In genomic region chr20:14220986-14221385, GRCh38 we compare ENCODE assay signal across 26 cellular contexts.
"Had no signal": no experiment of that assay in that cellular context is flagged by ENCODE, and none has a peak within 500 bp of the region (broad histone marks: within the 10 kb centered on the region; RNA-seq: fewer than 3 reads in every experiment).

No MANE protein-coding gene starts in this region.

- H3K9me3 Mint-ChIP-seq: activated B cell treated with CpG ODN at 0.5 μM for 24 hours had no signal

- H3K4me3 ChIP-seq: ovary, prostate gland, spleen, thyroid gland had no signal

- H3K27ac ChIP-seq: neutrophil, ovary, prostate gland, spleen, thyroid gland had no signal

- ATAC-seq: activated CD4-positive, alpha-beta T cell treated with anti-CD3 and anti-CD28 coated beads for 36 hours; left ventricle myocardium superior had no signal

- H3K4me3 Mint-ChIP-seq: activated B cell treated with CpG ODN at 0.5 μM for 24 hours; activated CD4-positive, alpha-beta T cell treated with anti-CD3 and anti-CD28 coated beads for 36 hours; activated naive CD4-positive, alpha-beta T cell treated with anti-CD3 and anti-CD28 coated beads for 36 hours; activated T-cell treated with anti-CD3 and anti-CD28 coated beads, Interleukin-2, amount 50 U/mL, for 24 hours; dendritic cell treated with granulocyte-macrophage colony-stimulating factor and Interleukin-4, amounts not matched to agents 40 ng/mL and 50 ng/mL, for 4 days; nephron; T-helper 1 cell treated with Interleukin-12 subunit alpha and Interleukin-12 subunit beta and Interleukin-4 antibody, amounts not matched to agents 30 μg/mL and 1 μg/mL, for 36 hours had no signal

- DNase-seq: activated B cell treated with CpG ODN at 0.5 μM for 24 hours; activated CD4-positive, alpha-beta T cell treated with anti-CD3 and anti-CD28 coated beads for 36 hours; activated CD4-positive, alpha-beta T cell treated with anti-CD3 and anti-CD28 coated beads, Interleukin-2, amount 50 U/mL, for 4 hours; activated CD8-positive, alpha-beta memory T cell treated with anti-CD3 and anti-CD28 coated beads for 24 hours; activated CD8-positive, alpha-beta memory T cell treated with anti-CD3 and anti-CD28 coated beads, Interleukin-2, amount 50 U/mL, for 4 hours; activated naive CD4-positive, alpha-beta T cell treated with anti-CD3 and anti-CD28 coated beads for 36 hours; activated T-cell treated with anti-CD3 and anti-CD28 coated beads, Interleukin-2, amount 50 U/mL, for 24 hours; amygdala; effector CD8-positive, alpha-beta T cell; hypothalamus; left ventricle myocardium superior; ovary; spleen; stimulated activated CD4-positive, alpha-beta T cell treated with anti-CD3 and anti-CD28 coated beads, Interleukin-4, amount 100 ng/mL, for 24 hours; stimulated activated naive CD4-positive, alpha-beta T cell treated with Interleukin-2 at 50 U/mL for 16 hours; T1000; thyroid gland had no signal

- H3K36me3 ChIP-seq: neutrophil, ovary, prostate gland, spleen, thyroid gland had no signal

- H3K4me1 Mint-ChIP-seq: activated B cell treated with CpG ODN at 0.5 μM for 24 hours; activated CD4-positive, alpha-beta T cell treated with anti-CD3 and anti-CD28 coated beads for 36 hours; nephron had no signal

- H3K27me3 Mint-ChIP-seq: activated B cell treated with CpG ODN at 0.5 μM for 24 hours had no signal

- H3K27ac Mint-ChIP-seq: activated B cell treated with CpG ODN at 0.5 μM for 24 hours; activated CD4-positive, alpha-beta T cell treated with anti-CD3 and anti-CD28 coated beads for 36 hours; activated naive CD4-positive, alpha-beta T cell treated with anti-CD3 and anti-CD28 coated beads for 36 hours; activated T-cell treated with anti-CD3 and anti-CD28 coated beads, Interleukin-2, amount 50 U/mL, for 24 hours; dendritic cell treated with granulocyte-macrophage colony-stimulating factor and Interleukin-4, amounts not matched to agents 40 ng/mL and 50 ng/mL, for 4 days; nephron; T-helper 1 cell treated with Interleukin-12 subunit alpha and Interleukin-12 subunit beta and Interleukin-4 antibody, amounts not matched to agents 30 μg/mL and 1 μg/mL, for 36 hours had no signal

- H3K9me3 ChIP-seq: neutrophil, ovary, prostate gland, thyroid gland had no signal

- FAIRE-seq: endothelial cell of umbilical vein, frontal cortex, islet of Langerhans, urothelium cell line had no signal

- H3K4me1 ChIP-seq: prostate gland, spleen, thyroid gland had no signal

- H3K27me3 ChIP-seq: ovary, spleen, thyroid gland had no signal
